Comparison of ENCODE assay signal across 15 cellular contexts in the genomic region with DNA sequence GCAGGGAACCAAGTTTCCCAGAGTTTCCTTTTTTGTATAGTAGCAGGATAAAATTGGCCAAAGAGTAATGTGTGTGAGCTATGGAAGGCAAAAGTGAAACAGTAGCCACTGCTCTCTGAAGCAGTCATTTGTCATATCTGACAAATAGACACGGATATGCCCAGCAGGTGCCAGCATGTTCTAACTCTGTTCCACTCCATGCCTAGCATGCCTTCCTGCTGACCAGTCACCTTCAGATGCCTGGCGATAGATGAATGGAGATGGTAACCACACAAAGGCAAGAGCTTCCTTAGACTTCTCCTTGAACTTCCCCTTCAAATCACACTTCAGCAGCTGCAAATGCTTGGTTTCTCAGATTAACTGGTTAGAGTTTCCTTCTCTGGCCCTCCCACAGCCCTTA.
A peak's percentile ranks its signal among the peaks of the same experiment; 100 is the strongest.
DNase-seq lines count a peak whose midpoint lies in the region; ATAC-seq and TF ChIP-seq lines count a peak whose summit lies in the region.
"Had no signal": no experiment of that assay in that cellular context is flagged by ENCODE, and none has a peak within 500 bp of the region (broad histone marks: within the 10 kb centered on the region; RNA-seq: fewer than 3 reads in every experiment).

No MANE protein-coding gene starts in this region.

- BruUV-seq in PC-9 (replicated peaks; lab: Mats Ljungman, UMichigan): TSS peak; percentile 97

- peaks cover 42% of the 10 kb centered on the region for H3K4me1 ChIP-seq in PC-9 (replicated peaks; ENCODE audit: insufficient read depth)
- H3K4me1 ChIP-seq in colonic mucosa: no peaks in the 10 kb centered on the region

- H3K9ac ChIP-seq in colonic mucosa (ENCODE audit: low read depth in 2 of 2, low read length in 2 of 2): no peak overlapping the region

- H3K27me3 Mint-ChIP-seq in activated T-cell treated with anti-CD3 and anti-CD28 coated beads, Interleukin-2, amount 50 U/mL, for 24 hours: no peaks in the 10 kb centered on the region
- H3K27me3 Mint-ChIP-seq in stimulated activated naive B cell treated with anti-CD40 and anti-IgM and Interleukin-4, amounts not matched to agents 10 μg/mL and 1 μg/mL and 100 μg/mL, for 72 hours: peaks cover 8 to 35% of the 10 kb centered on the region in 2 donors
- H3K27me3 Mint-ChIP-seq: activated naive CD8-positive, alpha-beta T cell had no signal

- no peaks in the 10 kb centered on the region for H3K79me2 ChIP-seq in PC-9 (ENCODE audit: low read depth)

- H2AFZ ChIP-seq in PC-9: no peak overlapping the region

- no peak overlapping the region for H3K4me3 ChIP-seq in PC-9
- no peak overlapping the region for H3K4me3 ChIP-seq in colonic mucosa
- H3K4me3 ChIP-seq: K562 had no signal

- H3K36me3 ChIP-seq in PC-9 (ENCODE audit: low read depth): no peaks in the 10 kb centered on the region
- H3K36me3 ChIP-seq in colonic mucosa: no peaks in the 10 kb centered on the region
- H3K36me3 ChIP-seq: neutrophil had no signal

- POLR2A ChIA-PET in PC-9 (lab: Charles Lee; ENCODE audit: unreplicated experiment): interaction anchor here (0.6 kb wide), 2 partner anchors 42 to 737 kb away, joined by 3 to 8 read pairs; no protein-coding TSS in a partner anchor

- H3K4me3 Mint-ChIP-seq in activated T-cell treated with anti-CD3 and anti-CD28 coated beads, Interleukin-2, amount 50 U/mL, for 24 hours: no peak overlapping the region
- no peak overlapping the region for H3K4me3 Mint-ChIP-seq in stimulated activated naive B cell treated with anti-CD40 and anti-IgM and Interleukin-4, amounts not matched to agents 10 μg/mL and 1 μg/mL and 100 μg/mL, for 72 hours
- H3K4me3 Mint-ChIP-seq: activated naive CD8-positive, alpha-beta T cell had no signal

- H3K27ac Mint-ChIP-seq in activated T-cell treated with anti-CD3 and anti-CD28 coated beads, Interleukin-2, amount 50 U/mL, for 24 hours: peak overlapping the region; percentile 77
- H3K27ac Mint-ChIP-seq in stimulated activated naive B cell treated with anti-CD40 and anti-IgM and Interleukin-4, amounts not matched to agents 10 μg/mL and 1 μg/mL and 100 μg/mL, for 72 hours: no peak overlapping the region
- H3K27ac Mint-ChIP-seq: activated naive CD8-positive, alpha-beta T cell had no signal

- peaks cover 22% of the 10 kb centered on the region for H3K4me1 Mint-ChIP-seq in activated T-cell treated with anti-CD3 and anti-CD28 coated beads, Interleukin-2, amount 50 U/mL, for 24 hours (ENCODE audit: low read depth)
- peaks cover 5 to 7% of the 10 kb centered on the region in 2 donors for H3K4me1 Mint-ChIP-seq in stimulated activated naive B cell treated with anti-CD40 and anti-IgM and Interleukin-4, amounts not matched to agents 10 μg/mL and 1 μg/mL and 100 μg/mL, for 72 hours

- peaks cover 11% of the 10 kb centered on the region; the same call in 1 of the 2 replicates for H3F3A ChIP-seq in PC-9 (ENCODE audit: insufficient read depth, low read depth)

- H4K20me1 ChIP-seq in PC-9 (ENCODE audit: insufficient read depth): no peaks in the 10 kb centered on the region

- DNase-seq in activated T-cell treated with anti-CD3 and anti-CD28 coated beads, Interleukin-2, amount 50 U/mL, for 24 hours: no peak
- no peak for DNase-seq in activated T-cell treated with anti-CD3 and anti-CD28 coated beads, Interleukin-2, amount 50 U/mL, for 1 hour
- DNase-seq in PC-9 (peak; percentile 74 to 88), colonic mucosa (no peak), iPS-NIHi7 (ENCODE audit: extremely low spot score) (no peak), T-helper 9 cell (no peak)
- no peak for DNase-seq in stimulated activated naive B cell treated with anti-CD40 and anti-IgM and Interleukin-4, amounts not matched to agents 10 μg/mL and 1 μg/mL and 100 μg/mL, for 72 hours
- DNase-seq: activated CD4-positive, alpha-beta T cell treated with anti-CD3 and anti-CD28 coated beads, Interleukin-2, amount 50 U/mL, for 4 hours; NCI-H1694 treated with DMSO at 0.1 percent for 48 hours; NCI-H524; SHP77 had no signal

- no peaks in the 10 kb centered on the region for H3K36me3 Mint-ChIP-seq in activated T-cell treated with anti-CD3 and anti-CD28 coated beads, Interleukin-2, amount 50 U/mL, for 24 hours (ENCODE audit: low read depth)
- H3K36me3 Mint-ChIP-seq in stimulated activated naive B cell treated with anti-CD40 and anti-IgM and Interleukin-4, amounts not matched to agents 10 μg/mL and 1 μg/mL and 100 μg/mL, for 72 hours: no peaks in the 10 kb centered on the region
- H3K36me3 Mint-ChIP-seq: activated naive CD8-positive, alpha-beta T cell had no signal

- no peaks in the 10 kb centered on the region for H3K9me2 ChIP-seq in PC-9 (ENCODE audit: insufficient read depth)

- H3K4me2 ChIP-seq in PC-9: peak overlapping the region; percentile 26

- CTCF ChIA-PET in PC-9 (lab: Charles Lee): interaction anchor here (0.6 kb wide), 1 partner anchor 339 kb away, joined by 5 read pairs; no protein-coding TSS in a partner anchor

- intact Hi-C loops in PC-9 (cut with micrococcal nuclease; ENCODE audit: unreplicated experiment): loop anchor here (2.0 kb wide), 1 partner anchor 110 kb away; no protein-coding TSS in a partner anchor
- intact Hi-C loops in colonic mucosa (cut with DNase I): no loop called here

- no peaks in the 10 kb centered on the region for H3K9me3 ChIP-seq in PC-9 (ENCODE audit: insufficient read depth, low read depth)
- no peaks in the 10 kb centered on the region for H3K9me3 ChIP-seq in colonic mucosa
- H3K9me3 ChIP-seq: neutrophil had no signal

- H3K27ac ChIP-seq in PC-9 (peak overlapping the region; percentile 51), colonic mucosa (peak overlapping the region; percentile 37)
- H3K27ac ChIP-seq: neutrophil had no signal

- H3K9me3 Mint-ChIP-seq in activated T-cell treated with anti-CD3 and anti-CD28 coated beads, Interleukin-2, amount 50 U/mL, for 24 hours: no peaks in the 10 kb centered on the region
- H3K9me3 Mint-ChIP-seq in stimulated activated naive B cell treated with anti-CD40 and anti-IgM and Interleukin-4, amounts not matched to agents 10 μg/mL and 1 μg/mL and 100 μg/mL, for 72 hours: no peaks in the 10 kb centered on the region

- H3K27me3 ChIP-seq in PC-9 (ENCODE audit: insufficient read depth, low read depth) (no peaks in the 10 kb centered on the region), colonic mucosa (no peaks in the 10 kb centered on the region)
- H3K27me3 ChIP-seq: neutrophil had no signal

- no peak for TF ChIP-seq CTCF in PC-9 (conservative IDR thresholded peaks at IDR 0.05)
- no peak for TF ChIP-seq CTCF in colonic mucosa (IDR thresholded peaks at IDR 0.05)

- peak; percentile 34 to 38 for ATAC-seq in stimulated activated naive B cell treated with anti-CD40 and anti-IgM and Interleukin-4, amounts not matched to agents 10 μg/mL and 1 μg/mL and 100 μg/mL, for 72 hours (replicated peaks)
- ATAC-seq in GM19467 (IDR thresholded peaks at IDR 0.05; ENCODE audit: unreplicated experiment): no peak
- ATAC-seq: K562 had no signal

Comparison
In these comparisons a context has a peak if more than half of its experiments do, and no peak if none do; other contexts are left out.
1. DNase-seq: peak in PC-9 (2 of 2); none in activated T-cell treated with anti-CD3 and anti-CD28 coated beads, Interleukin-2, amount 50 U/mL, for 24 hours (single experiment), activated T-cell treated with anti-CD3 and anti-CD28 coated beads, Interleukin-2, amount 50 U/mL, for 1 hour (single experiment), colonic mucosa (single experiment), stimulated activated naive B cell treated with anti-CD40 and anti-IgM and Interleukin-4, amounts not matched to agents 10 μg/mL and 1 μg/mL and 100 μg/mL, for 72 hours (single experiment), iPS-NIHi7 (single experiment) and T-helper 9 cell (single experiment).